ENCODE assay signal across 8 cellular contexts in genomic region chr10:99430451-99431189, GRCh38. TPM values are rescaled to one million over a fixed set of nuclear protein-coding genes. Genes with fewer than 3 reads are reported as not detected.
DNase-seq lines count a peak whose midpoint lies in the region; ATAC-seq and TF ChIP-seq lines count a peak whose summit lies in the region.

Gene GOT1, minus strand, starts transcription at chr10:99430624. Its CDS starts 59 bp downstream, at chr10:99430565.

- in situ Hi-C loops in GM13977 (cut with MboI; ENCODE audit: low pct_unique_long_range_greater_than_20kb, low sequenced_read_pairs, unreplicated experiment): loop anchor here (25.0 kb wide), 1 partner anchor 282 kb away; no protein-coding TSS in a partner anchor

- H3K27ac Mint-ChIP-seq in T-helper 1 cell treated with Interleukin-12 subunit alpha and Interleukin-12 subunit beta and Interleukin-4 antibody, amounts not matched to agents 30 μg/mL and 1 μg/mL, for 36 hours: peak within 1 kb of the TSS; percentile 97

- ATAC-seq in HG02884 (IDR thresholded peaks at IDR 0.05; ENCODE audit: unreplicated experiment) (peak; percentile 95), heart right ventricle (peak; percentile 95 to 97 (median 97)), upper lobe of right lung (peak; percentile 98)

- H3K9me3 ChIP-seq in heart right ventricle: no peaks in the 10 kb centered on the region
- no peaks in the 10 kb centered on the region for H3K9me3 ChIP-seq in upper lobe of right lung

- H3K9me3 Mint-ChIP-seq in T-helper 1 cell treated with Interleukin-12 subunit alpha and Interleukin-12 subunit beta and Interleukin-4 antibody, amounts not matched to agents 30 μg/mL and 1 μg/mL, for 36 hours: no peaks in the 10 kb centered on the region

- peaks cover 0 to 76% (median 36%) of the 10 kb centered on the region in 9 donors for H3K4me1 ChIP-seq in heart right ventricle
- H3K4me1 ChIP-seq in upper lobe of right lung: peaks cover 16% of the 10 kb centered on the region

- H3K36me3 ChIP-seq in heart right ventricle (peaks cover 0 to 14% (median 0%) of the 10 kb centered on the region in 9 donors), upper lobe of right lung (peaks cover 3% of the 10 kb centered on the region)

- H3K27me3 Mint-ChIP-seq in T-helper 1 cell treated with Interleukin-12 subunit alpha and Interleukin-12 subunit beta and Interleukin-4 antibody, amounts not matched to agents 30 μg/mL and 1 μg/mL, for 36 hours (ENCODE audit: low read depth): no peaks in the 10 kb centered on the region

- peak within 1 kb of the TSS; percentile 100 for H3K4me3 Mint-ChIP-seq in T-helper 1 cell treated with Interleukin-12 subunit alpha and Interleukin-12 subunit beta and Interleukin-4 antibody, amounts not matched to agents 30 μg/mL and 1 μg/mL, for 36 hours

- no peaks in the 10 kb centered on the region for H3K27me3 ChIP-seq in heart right ventricle
- H3K27me3 ChIP-seq in upper lobe of right lung: no peaks in the 10 kb centered on the region

- TF ChIP-seq CTCF in GM13977 (IDR thresholded peaks at IDR 0.05; ENCODE audit: extremely low read depth, insufficient read depth, missing control alignments) (no peak), heart right ventricle (IDR thresholded peaks at IDR 0.05) (no peak), upper lobe of right lung (IDR thresholded peaks at IDR 0.05) (no peak)

- intact Hi-C loops in heart right ventricle (cut with DNase I) (loop anchor here in 8 of 10 donors (2.0 to 10.0 kb wide), 11 partner anchors 36 to 966 kb away; partner anchors contain the start of genes COX15 (in 2 of the 8), CUTC (in 2 of the 8) and SLC25A28 (in 1 of the 8)), posterior cingulate gyrus (cut with DNase I) (loop anchor here (2.0 to 5.0 kb wide), 2 partner anchors 38 to 302 kb away; partner anchors contain the start of genes COX15 and CUTC), upper lobe of right lung (cut with DNase I) (no loop called here)

- H3K4me1 Mint-ChIP-seq in T-helper 1 cell treated with Interleukin-12 subunit alpha and Interleukin-12 subunit beta and Interleukin-4 antibody, amounts not matched to agents 30 μg/mL and 1 μg/mL, for 36 hours (ENCODE audit: low read depth): peaks cover 25% of the 10 kb centered on the region

- H3K4me3 ChIP-seq in heart right ventricle: peak within 1 kb of the TSS; percentile 68 to 96 (median 86)
- H3K4me3 ChIP-seq in upper lobe of right lung: peak within 1 kb of the TSS; percentile 92

- H3K27ac ChIP-seq in heart right ventricle: peak within 1 kb of the TSS; percentile 90 to 99 (median 96)
- peak within 1 kb of the TSS; percentile 95 for H3K27ac ChIP-seq in upper lobe of right lung

- H3K36me3 Mint-ChIP-seq in T-helper 1 cell treated with Interleukin-12 subunit alpha and Interleukin-12 subunit beta and Interleukin-4 antibody, amounts not matched to agents 30 μg/mL and 1 μg/mL, for 36 hours (ENCODE audit: low read depth): peaks cover under 1% of the 10 kb centered on the region

- 0% methylated on average over 59 of the region's 59 CpGs for WGBS in heart right ventricle, 2 donors

- DNase-seq in GM13977 (ENCODE audit: low spot score) (peak; percentile 95), NCI-H1694 (lab: John Stamatoyannopoulos, UW) (peak; percentile 96), amniotic stem cell (lab: John Stamatoyannopoulos, UW) (peak; percentile 98), heart right ventricle (peak; percentile 91 to 98), posterior cingulate gyrus (peak; percentile 91 to 99 (median 96)), upper lobe of right lung (peak; percentile 97)

RNA-seq across cellular contexts. Expression of gene GOT1, which starts in this region (rescaled TPM):
- total RNA-seq in heart right ventricle (100 to 1,000 TPM; 362 to 669 (median 586) TPM), upper lobe of right lung (25.0 TPM)
- polyA plus RNA-seq in heart right ventricle: 100 to 1,000 TPM; 114 to 344 TPM

Comparison
In these comparisons a context has a peak if more than half of its experiments do, and no peak if none do; other contexts are left out.
1. Peak in every context shown above with its lines: DNase-seq, ATAC-seq, H3K4me3 ChIP-seq and H3K27ac ChIP-seq.
2. RNA of gene GOT1 (total RNA-seq): 362 to 669 TPM in heart right ventricle; 25.0 TPM in upper lobe of right lung (single experiment); every median in the first group is over 10 times any median in the second.